In the genomic region with DNA sequence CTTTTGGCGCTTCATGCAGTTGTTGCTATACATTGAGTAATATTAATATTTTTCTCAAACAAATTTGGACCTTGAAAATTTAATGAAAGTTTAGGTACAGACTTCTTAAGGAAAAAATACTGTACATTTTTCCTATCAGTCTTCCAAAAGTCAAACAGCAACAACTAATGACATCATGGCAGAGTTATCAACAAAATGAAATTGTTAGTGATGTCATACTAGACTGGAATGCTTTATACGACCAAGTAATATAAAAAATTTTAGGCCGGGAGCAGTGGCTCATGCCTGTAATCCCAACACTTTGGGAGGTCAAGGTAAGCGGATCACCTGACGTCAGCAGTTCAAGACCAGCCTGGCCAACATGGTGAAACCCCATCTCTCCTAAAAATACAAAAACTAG, we compare ENCODE assay signal across 30 cellular contexts. TPM values are rescaled to one million over a fixed set of nuclear protein-coding genes. Genes with fewer than 3 reads are reported as not detected.
"Had no signal": no experiment of that assay in that cellular context is flagged by ENCODE, and none has a peak within 500 bp of the region (broad histone marks: within the 10 kb centered on the region; RNA-seq: fewer than 3 reads in every experiment).

No MANE protein-coding gene starts in this region.

- H3K4me3 ChIP-seq: pancreas, prostate gland, tibial nerve had no signal

- H3K9me3 ChIP-seq: pancreas, prostate gland, tibial nerve had no signal

- H3K27ac Mint-ChIP-seq: activated CD8-positive, alpha-beta T cell treated with anti-CD3 and anti-CD28 coated beads for 36 hours; activated naive CD4-positive, alpha-beta T cell treated with anti-CD3 and anti-CD28 coated beads, Interleukin-2, amount 50 U/mL, for 24 hours; activated naive CD8-positive, alpha-beta T cell treated with anti-CD3 and anti-CD28 coated beads, Interleukin-2, amount 50 U/mL, for 24 hours; activated T-helper 2 cell treated with anti-CD3 and anti-CD28 coated beads, Interferon-gamma antibody, Interleukin-2, Interleukin-4, amounts not matched to agents 10 μg/mL and 5 μg/mL and 100 μg/mL, durations not matched to agents 14 hours and 24 hours and 36 hours; effector memory CD8-positive, alpha-beta T cell; mesothelial cell of epicardium; WTC11 had no signal

- H3K4me3 Mint-ChIP-seq: activated CD8-positive, alpha-beta T cell treated with anti-CD3 and anti-CD28 coated beads for 36 hours; activated naive CD4-positive, alpha-beta T cell treated with anti-CD3 and anti-CD28 coated beads, Interleukin-2, amount 50 U/mL, for 24 hours; activated naive CD8-positive, alpha-beta T cell treated with anti-CD3 and anti-CD28 coated beads, Interleukin-2, amount 50 U/mL, for 24 hours; immature natural killer cell; mesothelial cell of epicardium; naive B cell; WTC11 had no signal

- H3K27me3 ChIP-seq: pancreas, tibial nerve had no signal

- H3K27me3 Mint-ChIP-seq: activated CD8-positive, alpha-beta T cell treated with anti-CD3 and anti-CD28 coated beads for 36 hours; activated naive CD4-positive, alpha-beta T cell treated with anti-CD3 and anti-CD28 coated beads, Interleukin-2, amount 50 U/mL, for 24 hours; activated naive CD8-positive, alpha-beta T cell treated with anti-CD3 and anti-CD28 coated beads, Interleukin-2, amount 50 U/mL, for 24 hours; effector memory CD8-positive, alpha-beta T cell; naive B cell had no signal

- DNase-seq: activated CD4-positive, alpha-beta T cell treated with anti-CD3 and anti-CD28 coated beads for 1 hour; activated CD4-positive, alpha-beta T cell treated with anti-CD3 and anti-CD28 coated beads, Interleukin-2, amount 50 U/mL, for 1 hour; activated CD8-positive, alpha-beta T cell treated with anti-CD3 and anti-CD28 coated beads for 36 hours; activated naive CD8-positive, alpha-beta T cell treated with anti-CD3 and anti-CD28 coated beads, Interleukin-2, amount 50 U/mL, for 24 hours; activated T-cell treated with anti-CD3 and anti-CD28 coated beads, Interleukin-2, amount 50 U/mL, for 48 hours; amygdala; caudate nucleus; cortex of kidney; effector memory CD8-positive, alpha-beta T cell; hippocampal formation; immature natural killer cell; kidney; left colon; mammary epithelial cell; naive B cell; pancreas; stimulated activated CD4-positive, alpha-beta T cell treated with anti-CD3 and anti-CD28 coated beads, Interleukin-15, amount 100 ng/mL, for 24 hours; stimulated activated CD4-positive, alpha-beta T cell treated with anti-CD3 and anti-CD28 coated beads, Interleukin-2, amount 100 ng/mL, for 24 hours; stimulated activated naive CD4-positive, alpha-beta T cell; T-helper 2 cell had no signal

- H3K36me3 ChIP-seq: prostate gland had no signal

- ATAC-seq: activated CD8-positive, alpha-beta T cell treated with anti-CD3 and anti-CD28 coated beads for 36 hours; activated naive CD8-positive, alpha-beta T cell treated with anti-CD3 and anti-CD28 coated beads, Interleukin-2, amount 50 U/mL, for 24 hours; effector memory CD8-positive, alpha-beta T cell; esophagus mucosa; left colon; pancreas; WTC11 had no signal

- H3K27ac ChIP-seq: pancreas, prostate gland had no signal

- H3K9me3 Mint-ChIP-seq: activated CD8-positive, alpha-beta T cell treated with anti-CD3 and anti-CD28 coated beads for 36 hours; activated naive CD4-positive, alpha-beta T cell treated with anti-CD3 and anti-CD28 coated beads, Interleukin-2, amount 50 U/mL, for 24 hours; activated naive CD8-positive, alpha-beta T cell treated with anti-CD3 and anti-CD28 coated beads, Interleukin-2, amount 50 U/mL, for 24 hours; activated T-helper 2 cell treated with anti-CD3 and anti-CD28 coated beads, Interferon-gamma antibody, Interleukin-2, Interleukin-4, amounts not matched to agents 10 μg/mL and 5 μg/mL and 100 μg/mL, durations not matched to agents 14 hours and 24 hours and 36 hours; effector memory CD8-positive, alpha-beta T cell; immature natural killer cell; mesothelial cell of epicardium; naive B cell; WTC11 had no signal

RNA-seq across cellular contexts. Expression of gene STPG4, which starts 12.0 kb away (rescaled TPM):
- total RNA-seq: activated CD8-positive, alpha-beta T cell treated with anti-CD3 and anti-CD28 coated beads for 36 hours; activated T-helper 2 cell treated with anti-CD3 and anti-CD28 coated beads, Interferon-gamma antibody, Interleukin-2, Interleukin-4, amounts not matched to agents 10 μg/mL and 5 μg/mL and 100 μg/mL, durations not matched to agents 14 hours and 24 hours and 36 hours; kidney; mesothelial cell of epicardium; pancreas; ureter; WTC11 had no signal
- polyA plus RNA-seq: liver, mammary epithelial cell, neural cell, pancreas had no signal
